7 cellular contexts compared by ENCODE assay signal in the genomic region with DNA sequence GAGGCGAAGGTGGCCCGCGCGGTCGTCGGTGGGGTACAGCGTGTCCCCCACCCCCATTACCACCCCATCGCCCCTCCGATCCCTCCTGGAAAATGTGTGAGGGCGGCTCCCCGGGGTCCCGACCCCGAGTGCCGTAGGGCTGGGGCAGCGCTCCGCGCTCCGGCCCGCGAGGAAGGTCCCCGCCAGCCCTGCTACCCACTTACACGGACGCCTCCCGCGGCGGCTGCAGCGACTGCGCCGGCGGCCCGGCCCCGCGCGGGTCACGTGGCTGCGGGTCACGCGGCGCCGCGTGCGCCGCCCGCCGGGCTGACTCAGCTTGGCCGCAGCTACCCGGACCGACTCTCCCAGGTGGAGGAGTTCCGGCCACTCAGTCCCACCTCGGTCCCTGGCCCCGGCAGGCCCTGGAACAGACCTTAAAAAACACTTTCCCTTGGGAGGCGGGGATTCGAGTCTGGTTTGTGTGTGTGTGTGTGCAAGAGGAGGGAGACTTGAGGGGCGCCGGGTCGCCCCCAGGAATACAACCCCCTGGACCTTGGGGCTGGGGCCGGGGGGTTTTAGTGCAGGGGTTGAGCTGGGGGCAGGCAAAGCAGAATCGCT.
DNase-seq lines count a peak whose midpoint lies in the region; ATAC-seq and TF ChIP-seq lines count a peak whose summit lies in the region.

A gene (minus strand): TSS at position 236 of the 597 bp plus-strand sequence. CDS start 992 bp downstream, outside the sequence.

- ATAC-seq in GM18498 (IDR thresholded peaks at IDR 0.05; ENCODE audit: unreplicated experiment) (peak; percentile 82), HG02678 (IDR thresholded peaks at IDR 0.05; ENCODE audit: unreplicated experiment) (peak; percentile 68)

- H3K4me3 ChIP-seq in choroid plexus epithelial cell (ENCODE audit: low read depth, low read length): peak within 1 kb of the TSS; percentile 67

- TF ChIP-seq CTCF in choroid plexus epithelial cell (conservative IDR thresholded peaks at IDR 0.05; ENCODE audit: low read depth, low read length): no peak

- DNase-seq in NCI-H2196 (lab: John Stamatoyannopoulos, UW; ENCODE audit: unreplicated experiment) (peak; percentile 85), choroid plexus epithelial cell (ENCODE audit: low read depth) (peak; percentile 76), kidney glomerular epithelial cell (lab: John Stamatoyannopoulos, UW) (peak; percentile 64)
- DNase-seq in activated CD4-positive, CD25-positive, alpha-beta regulatory T cell treated with anti-CD3 and anti-CD28 coated beads, Interleukin-2, amount 50 U/mL, for 72 hours: peak; percentile 78
- peak; percentile 34 to 37 for DNase-seq in stimulated activated CD4-positive, alpha-beta T cell treated with anti-CD3 and anti-CD28 coated beads, Interleukin-1b, Interleukin-23, amount 100 ng/mL, for 1 hour (ENCODE audit: low read depth in 2 of 2)

Comparison
In these comparisons a context has a peak if more than half of its experiments do, and no peak if none do; other contexts are left out.
1. Peak in every context shown above with its lines: DNase-seq, ATAC-seq and H3K4me3 ChIP-seq.